Comparison of ENCODE assay signal across 15 cellular contexts in genomic region chr6:40963019-40963418, GRCh38.
DNase-seq lines count a peak whose midpoint lies in the region; ATAC-seq, FAIRE-seq and TF ChIP-seq lines count a peak whose summit lies in the region.
"Had no signal": no experiment of that assay in that cellular context is flagged by ENCODE, and none has a peak within 500 bp of the region (broad histone marks: within the 10 kb centered on the region; RNA-seq: fewer than 3 reads in every experiment).

No MANE protein-coding gene starts in this region.

- H4K20me1 ChIP-seq in HepG2 (ENCODE audit: insufficient read depth, low read length) = no peaks in the 10 kb centered on the region
- no peaks in the 10 kb centered on the region for H4K20me1 ChIP-seq in PC-3 (ENCODE audit: low read length)

- WGBS in HepG2 (ENCODE audit: low lambda C conversion rate) = 64% methylated on average over 3 of the region's 3 CpGs
- WGBS in right lobe of liver (ENCODE audit: insufficient coverage, low coverage, low lambda C conversion rate, missing lambda C conversion rate) = 83% methylated on average over 3 of the region's 3 CpGs
- WGBS in neuronal stem cell (ENCODE audit: extremely low coverage in 2 of 2, insufficient read length in 2 of 2, insufficient replicate concordance in 1 of 2), 2 donors = no CpG with 5 or more reads among the region's 3 CpGs

- H3F3A ChIP-seq in PC-3 (ENCODE audit: low read length, unreplicated experiment) = no peaks in the 10 kb centered on the region

- H3K79me1 ChIP-seq in neuronal stem cell (ENCODE audit: low read depth, low read length) = no peaks in the 10 kb centered on the region

- POLR2A ChIA-PET in HepG2 (lab: Yijun Ruan, JAX) = no interaction called here
- POLR2A ChIA-PET in PC-3 (lab: Charles Lee; ENCODE audit: unreplicated experiment) = no interaction called here

- H3K27me3 ChIP-seq in HepG2 (ENCODE audit: control insufficient read depth in 1 of 2, insufficient read depth in 2 of 2, low read length in 2 of 2) = no peaks in the 10 kb centered on the region
- no peaks in the 10 kb centered on the region for H3K27me3 ChIP-seq in right lobe of liver
- no peaks in the 10 kb centered on the region for H3K27me3 ChIP-seq in PC-3 (ENCODE audit: low read length)
- H3K27me3 ChIP-seq in bronchial epithelial cell (ENCODE audit: control insufficient read depth, insufficient read depth, low read length) = no peaks in the 10 kb centered on the region
- H3K27me3 ChIP-seq in neuronal stem cell (ENCODE audit: control insufficient read depth in 3 of 3, insufficient read depth in 3 of 3, low read depth in 1 of 3, low read length in 3 of 3) = no peaks in the 10 kb centered on the region

- H3K4me2 ChIP-seq in HepG2 (ENCODE audit: low read depth, low read length) (no peak overlapping the region), PC-3 (ENCODE audit: low read length) (no peak overlapping the region), neuronal stem cell (ENCODE audit: insufficient read depth, low read length, poor library complexity, severe bottlenecking) (no peak overlapping the region)
- H3K4me2 ChIP-seq: SK-N-SH had no signal

- H3K9me3 ChIP-seq in HepG2 (ENCODE audit: low read length) = no peaks in the 10 kb centered on the region
- no peaks in the 10 kb centered on the region for H3K9me3 ChIP-seq in right lobe of liver
- no peaks in the 10 kb centered on the region for H3K9me3 ChIP-seq in PC-3 (ENCODE audit: low read length)
- H3K9me3 ChIP-seq in neuronal stem cell (replicated peaks in 1 of 2; ENCODE audit: control insufficient read depth in 2 of 2, insufficient read depth in 1 of 2, low read depth in 1 of 2, low read length in 2 of 2) = no peaks in the 10 kb centered on the region
- H3K9me3 ChIP-seq: SK-N-SH had no signal

- no peak for DNase-seq in HepG2 (ENCODE audit: low spot score)
- no peak for DNase-seq in right lobe of liver
- no peak for DNase-seq in PC-3
- peak; percentile 33 for DNase-seq in bronchial epithelial cell (ENCODE audit: low read depth)
- no peak for DNase-seq in neuronal stem cell (ENCODE audit: low spot score)
- DNase-seq in foreskin fibroblast = no peak
- no peak for DNase-seq in GDM1 (lab: John Stamatoyannopoulos, UW)
- DNase-seq: AML-193, GOT3, NCI-H1694 treated with DMSO at 0.1 percent for 48 hours, NCI-H2107, NCI-H524 treated with DMSO at 0.1 percent for 48 hours, Right ventricle myocardium superior, SK-N-SH had no signal

- H3K4ac ChIP-seq in neuronal stem cell (ENCODE audit: low read length) = no peak overlapping the region

- TF ChIP-seq CTCF in HepG2 (CRISPR knock-in tag; IDR thresholded peaks at IDR 0.05) (no peak), right lobe of liver (IDR thresholded peaks at IDR 0.05) (no peak), PC-3 (conservative IDR thresholded peaks at IDR 0.05; ENCODE audit: low read depth, low read length) (no peak), bronchial epithelial cell (IDR thresholded peaks at IDR 0.05; ENCODE audit: insufficient read depth, low read length, severe bottlenecking) (no peak), foreskin fibroblast (IDR thresholded peaks at IDR 0.05; ENCODE audit: low read depth, low read length) (no peak)

- no peak overlapping the region for H3K14ac ChIP-seq in neuronal stem cell (ENCODE audit: low read length)

- H4K8ac ChIP-seq in neuronal stem cell (ENCODE audit: low read depth, low read length) = no peak overlapping the region

- TF ChIP-seq EP300 in HepG2 (IDR thresholded peaks at IDR 0.05; ENCODE audit: low read depth in 2 of 2, low read length in 2 of 2) (no peak), HepG2 (CRISPR knock-in tag; IDR thresholded peaks at IDR 0.05; ENCODE audit: borderline replicate concordance) (no peak)

- no peak overlapping the region for H2BK5ac ChIP-seq in neuronal stem cell (ENCODE audit: low read length)

- TF ChIP-seq RAD21 in HepG2 (CRISPR knock-in tag; IDR thresholded peaks at IDR 0.05) = no peak

- no peaks in the 10 kb centered on the region for H3K79me2 ChIP-seq in HepG2 (ENCODE audit: insufficient read depth, low read length)
- no peaks in the 10 kb centered on the region for H3K79me2 ChIP-seq in PC-3 (ENCODE audit: low read length)

- no peak overlapping the region for H4K91ac ChIP-seq in neuronal stem cell (ENCODE audit: low read depth, low read length, poor library complexity)

- H3K18ac ChIP-seq in neuronal stem cell (ENCODE audit: low read length) = no peak overlapping the region

- no peak overlapping the region for H3K27ac ChIP-seq in HepG2 (ENCODE audit: extremely low read length, insufficient read depth, low read length)
- no peak overlapping the region for H3K27ac ChIP-seq in right lobe of liver
- H3K27ac ChIP-seq in PC-3 (ENCODE audit: low read length) = peak overlapping the region; percentile 76
- no peak overlapping the region for H3K27ac ChIP-seq in neuronal stem cell (replicated peaks; ENCODE audit: low read length)

- CTCF ChIA-PET in HepG2 (lab: Yijun Ruan, JAX; ENCODE audit: low intra/inter-chr PET ratio, low total read pairs) (no interaction called here), PC-3 (lab: Charles Lee) (no interaction called here)

- no peak overlapping the region for H3K23ac ChIP-seq in neuronal stem cell (ENCODE audit: low read depth, low read length, poor library complexity)

- FAIRE-seq in HepG2 (lab: Jason Lieb, UNC) (no peak), bronchial epithelial cell (lab: Jason Lieb, UNC) (no peak)
- FAIRE-seq: GM12891 had no signal

- H2BK15ac ChIP-seq in neuronal stem cell (ENCODE audit: low read length) = no peak overlapping the region

- H3K4me3 ChIP-seq in HepG2 (replicated peaks in 1 of 3; ENCODE audit: insufficient read depth in 1 of 3, low read depth in 2 of 3, low read length in 3 of 3) = no peak overlapping the region
- no peak overlapping the region for H3K4me3 ChIP-seq in right lobe of liver
- no peak overlapping the region for H3K4me3 ChIP-seq in PC-3 (ENCODE audit: low read length)
- H3K4me3 ChIP-seq in bronchial epithelial cell (ENCODE audit: low read depth, low read length) = no peak overlapping the region
- no peak overlapping the region for H3K4me3 ChIP-seq in neuronal stem cell (ENCODE audit: low read length in 2 of 2)
- no peak overlapping the region for H3K4me3 ChIP-seq in foreskin fibroblast (ENCODE audit: low read depth in 1 of 2, low read length in 2 of 2)

- TF ChIP-seq POLR2A in HepG2 (IDR thresholded peaks at IDR 0.05; ENCODE audit: insufficient read depth in 1 of 2, low read depth in 2 of 2, low read length in 2 of 2) = no peak
- no peak for TF ChIP-seq POLR2A in right lobe of liver (IDR thresholded peaks at IDR 0.05)

- H3K9me2 ChIP-seq in PC-3 (replicated peaks; ENCODE audit: low read length) = no peaks in the 10 kb centered on the region
- H3K9me2 ChIP-seq: SK-N-SH had no signal

- no peak overlapping the region for H2BK12ac ChIP-seq in neuronal stem cell (ENCODE audit: low read length)

- no TSS peak for BruUV-seq in HepG2 (replicated peaks; lab: Mats Ljungman, UMichigan)
- no TSS peak for BruUV-seq in PC-3 (replicated peaks; lab: Mats Ljungman, UMichigan)

- H2BK120ac ChIP-seq in neuronal stem cell (ENCODE audit: low read depth, low read length) = no peak overlapping the region

- peaks cover 56% of the 10 kb centered on the region for H3K4me1 ChIP-seq in HepG2 (ENCODE audit: insufficient read depth, low read length)
- peaks cover 0 to 3% (median 0%) of the 10 kb centered on the region in 4 donors for H3K4me1 ChIP-seq in right lobe of liver
- H3K4me1 ChIP-seq in PC-3 (ENCODE audit: insufficient read depth, low read length) = peaks cover 37% of the 10 kb centered on the region
- peaks cover 0 to 3% of the 10 kb centered on the region in 2 donors for H3K4me1 ChIP-seq in neuronal stem cell (ENCODE audit: control insufficient read depth in 2 of 2, insufficient read depth in 1 of 2, low read depth in 1 of 2, low read length in 2 of 2)

- no peak for ATAC-seq in HepG2
- no peak for ATAC-seq in right lobe of liver
- ATAC-seq in PC-3 = no peak

- no peak overlapping the region for H3K9ac ChIP-seq in HepG2 (ENCODE audit: insufficient read depth, low read depth, low read length)
- H3K9ac ChIP-seq in PC-3 (ENCODE audit: low read length) = no peak overlapping the region
- H3K9ac ChIP-seq in neuronal stem cell (ENCODE audit: low read depth, low read length, poor library complexity) = no peak overlapping the region
- H3K9ac ChIP-seq: SK-N-SH had no signal

- intact Hi-C loops in HepG2 (cut with micrococcal nuclease; ENCODE audit: unreplicated experiment) = no loop called here
- intact Hi-C loops in right lobe of liver (cut with DNase I) = no loop called here
- intact Hi-C loops in PC-3 (cut with micrococcal nuclease) = loop anchor here (2.0 kb wide), 1 partner anchor 34 kb away; no protein-coding TSS in a partner anchor

- H2AFZ ChIP-seq in HepG2 (ENCODE audit: low read length) (no peak overlapping the region), PC-3 (ENCODE audit: low read length) (no peak overlapping the region), neuronal stem cell (ENCODE audit: low read length) (no peak overlapping the region)

- no peaks in the 10 kb centered on the region for H3K36me3 ChIP-seq in HepG2 (replicated peaks in 1 of 2; ENCODE audit: control insufficient read depth in 1 of 2, insufficient read depth in 2 of 2, low read length in 2 of 2)
- H3K36me3 ChIP-seq in right lobe of liver = no peaks in the 10 kb centered on the region
- no peaks in the 10 kb centered on the region for H3K36me3 ChIP-seq in PC-3 (ENCODE audit: low read depth, low read length)
- H3K36me3 ChIP-seq in bronchial epithelial cell (ENCODE audit: control insufficient read depth, insufficient read depth, low read length) = no peaks in the 10 kb centered on the region
- H3K36me3 ChIP-seq in neuronal stem cell (replicated peaks in 1 of 2; ENCODE audit: control insufficient read depth in 2 of 2, insufficient read depth in 2 of 2, low read length in 2 of 2) = no peaks in the 10 kb centered on the region

- in situ Hi-C loops in HepG2 (cut with HindIII; ENCODE audit: extremely low pct_ligation_motif_present, low pct_unique_long_range_greater_than_20kb) = no loop called here

- H2AK5ac ChIP-seq in neuronal stem cell (ENCODE audit: low read depth, low read length) = no peak overlapping the region

TF ChIP-seq in HepG2, 621 proteins besides CTCF, POLR2A, EP300 and RAD21 (continues in another document):
- TF ChIP-seq CREB1 (IDR thresholded peaks at IDR 0.05) = peak; percentile 20; the same call in 1 of the 2 replicates
- no peak for TF ChIP-seq CREB1 (CRISPR knock-in tag; IDR thresholded peaks at IDR 0.05)
